Comparison of ENCODE assay signal across 9 cellular contexts in genomic region chr11:36449566-36450390, GRCh38.
A peak's percentile ranks its signal among the peaks of the same experiment; 100 is the strongest.
DNase-seq lines count a peak whose midpoint lies in the region; ATAC-seq and TF ChIP-seq lines count a peak whose summit lies in the region.
"Had no signal": no experiment of that assay in that cellular context is flagged by ENCODE, and none has a peak within 500 bp of the region (broad histone marks: within the 10 kb centered on the region; RNA-seq: fewer than 3 reads in every experiment).

No MANE protein-coding gene starts in this region.

- H2BK120ac ChIP-seq in neuronal stem cell (ENCODE audit: low read depth, low read length) (no peak overlapping the region), trophoblast cell (ENCODE audit: insufficient read depth, low read length, poor library complexity) (no peak overlapping the region)

- H3K9me3 ChIP-seq in neuronal stem cell (replicated peaks in 1 of 2; ENCODE audit: control insufficient read depth in 2 of 2, insufficient read depth in 1 of 2, low read depth in 1 of 2, low read length in 2 of 2) (no peaks in the 10 kb centered on the region), trophoblast cell (ENCODE audit: insufficient read depth, low read depth, low read length) (no peaks in the 10 kb centered on the region)

- H4K8ac ChIP-seq in neuronal stem cell (ENCODE audit: low read depth, low read length) (no peak overlapping the region), trophoblast cell (ENCODE audit: low read depth, low read length) (no peak overlapping the region)

- H3K4me1 Mint-ChIP-seq in mesothelial cell of epicardium: peaks cover 45% of the 10 kb centered on the region

- H3K27ac ChIP-seq in neuronal stem cell (replicated peaks; ENCODE audit: low read length) (no peak overlapping the region), trophoblast cell (ENCODE audit: low read depth, low read length) (no peak overlapping the region)

- H3K14ac ChIP-seq in neuronal stem cell (ENCODE audit: low read length) (no peak overlapping the region), trophoblast cell (ENCODE audit: low read length) (no peak overlapping the region)

- H3K23ac ChIP-seq in neuronal stem cell (ENCODE audit: low read depth, low read length, poor library complexity) (no peak overlapping the region), trophoblast cell (ENCODE audit: low read length) (no peak overlapping the region)

- no peak overlapping the region for H3K4me3 ChIP-seq in neuronal stem cell (ENCODE audit: low read length in 2 of 2)
- H3K4me3 ChIP-seq in trophoblast cell (ENCODE audit: low read depth, low read length): no peak overlapping the region

- H3K18ac ChIP-seq in neuronal stem cell (ENCODE audit: low read length) (no peak overlapping the region), trophoblast cell (ENCODE audit: low read length) (no peak overlapping the region)

- H3K79me1 ChIP-seq in neuronal stem cell (ENCODE audit: low read depth, low read length): no peaks in the 10 kb centered on the region
- peaks cover 3% of the 10 kb centered on the region for H3K79me1 ChIP-seq in trophoblast cell (ENCODE audit: low read length)

- H3K4me2 ChIP-seq in neuronal stem cell (ENCODE audit: insufficient read depth, low read length, poor library complexity, severe bottlenecking) (no peak overlapping the region), trophoblast cell (ENCODE audit: low read length) (no peak overlapping the region)

- TF ChIP-seq CTCF in mesothelial cell of epicardium (IDR thresholded peaks at IDR 0.05; ENCODE audit: unreplicated experiment): no peak

- H2BK12ac ChIP-seq in neuronal stem cell (ENCODE audit: low read length) (no peak overlapping the region), trophoblast cell (ENCODE audit: low read length) (no peak overlapping the region)

- H3K4me1 ChIP-seq in neuronal stem cell (ENCODE audit: control insufficient read depth in 2 of 2, insufficient read depth in 1 of 2, low read depth in 1 of 2, low read length in 2 of 2) (peaks cover 17 to 42% of the 10 kb centered on the region in 2 donors), trophoblast cell (ENCODE audit: control insufficient read depth in 1 of 2, insufficient read depth in 2 of 2, low read length in 2 of 2) (peaks cover 4 to 10% of the 10 kb centered on the region in 2 experiments)

- no peaks in the 10 kb centered on the region for H3K9me3 Mint-ChIP-seq in mesothelial cell of epicardium

- no peaks in the 10 kb centered on the region for H3K27me3 ChIP-seq in neuronal stem cell (ENCODE audit: control insufficient read depth in 3 of 3, insufficient read depth in 3 of 3, low read depth in 1 of 3, low read length in 3 of 3)
- no peaks in the 10 kb centered on the region for H3K27me3 ChIP-seq in trophoblast cell (ENCODE audit: insufficient read depth, low read length)

- H3K9ac ChIP-seq in neuronal stem cell (ENCODE audit: low read depth, low read length, poor library complexity) (no peak overlapping the region), trophoblast cell (ENCODE audit: low read length) (no peak overlapping the region)

- H3K27me3 Mint-ChIP-seq in mesothelial cell of epicardium (ENCODE audit: low read depth): no peaks in the 10 kb centered on the region

- DNase-seq in astrocyte of the hippocampus (ENCODE audit: low read depth, low spot score) (peak; percentile 75), neuronal stem cell (ENCODE audit: low spot score) (no peak), mesothelial cell of epicardium (ENCODE audit: low spot score in 2 of 2, unreplicated experiment in 2 of 2) (no peak), trophoblast cell (no peak)
- DNase-seq in stimulated activated CD4-positive, alpha-beta T cell treated with anti-CD3 and anti-CD28 coated beads, Interleukin-1b, Interleukin-23, amount 100 ng/mL, for 48 hours: no peak
- DNase-seq: effector CD8-positive, alpha-beta T cell had no signal

- H2BK5ac ChIP-seq in neuronal stem cell (ENCODE audit: low read length) (no peak overlapping the region), trophoblast cell (ENCODE audit: low read depth, low read length, poor library complexity) (no peak overlapping the region)

- H2AFZ ChIP-seq in neuronal stem cell (ENCODE audit: low read length): no peak overlapping the region
- no peak overlapping the region for H2AFZ ChIP-seq in trophoblast cell (ENCODE audit: insufficient read depth, low read length, poor library complexity)

- H3K4me3 Mint-ChIP-seq in mesothelial cell of epicardium: no peak overlapping the region

- H4K91ac ChIP-seq in neuronal stem cell (ENCODE audit: low read depth, low read length, poor library complexity) (no peak overlapping the region), trophoblast cell (ENCODE audit: low read depth, low read length) (no peak overlapping the region)

- ATAC-seq in GM19023 (IDR thresholded peaks at IDR 0.05; ENCODE audit: unreplicated experiment): peak; percentile 48
- ATAC-seq in HG03045 (IDR thresholded peaks at IDR 0.05; ENCODE audit: unreplicated experiment): peak; percentile 44
- no peak for ATAC-seq in HG03280 (IDR thresholded peaks at IDR 0.05; ENCODE audit: unreplicated experiment)

- H3K36me3 Mint-ChIP-seq in mesothelial cell of epicardium: no peaks in the 10 kb centered on the region

- peak overlapping the region; percentile 44 for H2AK5ac ChIP-seq in neuronal stem cell (ENCODE audit: low read depth, low read length)
- no peak overlapping the region for H2AK5ac ChIP-seq in trophoblast cell (ENCODE audit: low read length)

- H3K4ac ChIP-seq in neuronal stem cell (ENCODE audit: low read length) (no peak overlapping the region), trophoblast cell (ENCODE audit: low read depth, low read length) (no peak overlapping the region)

- peaks cover 17 to 93% of the 10 kb centered on the region in 2 donors for H3K36me3 ChIP-seq in neuronal stem cell (replicated peaks in 1 of 2; ENCODE audit: control insufficient read depth in 2 of 2, insufficient read depth in 2 of 2, low read length in 2 of 2)
- H3K36me3 ChIP-seq in trophoblast cell (ENCODE audit: control insufficient read depth in 1 of 2, insufficient read depth in 2 of 2, low read length in 2 of 2): peaks cover 17 to 33% of the 10 kb centered on the region in 2 experiments

- no CpG with 5 or more reads among the region's 6 CpGs for WGBS in neuronal stem cell (ENCODE audit: extremely low coverage in 2 of 2, insufficient read length in 2 of 2, insufficient replicate concordance in 1 of 2), 2 donors
- WGBS in trophoblast cell (ENCODE audit: extremely low coverage, insufficient coverage, insufficient read length): no CpG with 5 or more reads among the region's 6 CpGs

- no peak overlapping the region for H2BK15ac ChIP-seq in neuronal stem cell (ENCODE audit: low read length)

- no peak overlapping the region for H4K12ac ChIP-seq in trophoblast cell (ENCODE audit: low read depth, low read length)

- no peak overlapping the region for H3K27ac Mint-ChIP-seq in mesothelial cell of epicardium

- no peaks in the 10 kb centered on the region for H3K79me2 ChIP-seq in trophoblast cell (ENCODE audit: control insufficient read depth, insufficient read depth, low read length, poor library complexity)
